ENCODE assay signal across 13 cellular contexts in the genomic region with DNA sequence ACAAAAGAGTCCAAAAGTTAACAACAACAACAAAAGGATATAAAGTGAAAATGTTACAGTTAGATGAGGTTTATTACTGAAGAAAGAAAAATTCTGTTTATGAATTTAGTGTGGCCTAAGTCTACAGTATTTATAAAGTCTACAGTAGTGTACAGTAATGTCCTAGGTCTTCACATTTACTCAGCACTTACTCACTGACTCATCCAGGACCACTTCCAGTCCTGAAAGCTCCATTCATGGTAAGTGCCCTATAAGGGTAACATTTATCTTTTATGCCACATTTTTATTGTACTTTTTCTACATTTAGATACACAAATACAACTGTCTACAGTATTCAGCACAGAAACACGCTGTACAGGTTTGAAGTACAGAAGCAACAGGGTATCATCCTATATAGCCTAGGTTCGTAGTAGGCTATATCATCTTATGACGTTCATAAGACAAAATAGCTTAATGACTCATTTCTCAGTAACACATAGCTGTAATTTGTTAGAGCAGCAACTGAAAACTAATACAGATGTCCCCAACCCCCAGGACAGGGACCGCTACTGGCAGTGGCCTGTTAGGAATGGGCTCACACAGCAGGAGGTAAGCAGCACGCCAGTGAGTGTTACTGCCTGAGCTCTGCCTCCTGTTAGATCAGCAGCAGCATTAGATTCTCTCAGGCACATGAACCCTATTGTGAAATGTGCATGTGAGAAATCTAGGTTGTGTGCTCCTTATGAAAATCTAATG.
DNase-seq lines count a peak whose midpoint lies in the region; ATAC-seq, FAIRE-seq and TF ChIP-seq lines count a peak whose summit lies in the region.
"Had no signal": no experiment of that assay in that cellular context is flagged by ENCODE, and none has a peak within 500 bp of the region (broad histone marks: within the 10 kb centered on the region; RNA-seq: fewer than 3 reads in every experiment).

No MANE protein-coding gene starts in this region.

- FAIRE-seq in endothelial cell of umbilical vein (lab: Jason Lieb, UNC) = no peak
- FAIRE-seq: A549 had no signal

- H4K20me1 ChIP-seq in endothelial cell of umbilical vein (replicated peaks; ENCODE audit: control insufficient read depth, extremely low read depth, insufficient read depth, low read length) = no peaks in the 10 kb centered on the region

- no peak for TF ChIP-seq CTCF in endothelial cell of umbilical vein (IDR thresholded peaks at IDR 0.05; ENCODE audit: extremely low read depth in 1 of 2, insufficient read depth in 1 of 2, low read depth in 1 of 2, low read length in 2 of 2)

- H2AFZ ChIP-seq in endothelial cell of umbilical vein (ENCODE audit: low read depth, low read length) = no peak overlapping the region

- H3K27ac Mint-ChIP-seq in activated CD4-positive, alpha-beta T cell treated with anti-CD3 and anti-CD28 coated beads for 36 hours = no peak overlapping the region

- H3K9me3 ChIP-seq in endothelial cell of umbilical vein (replicated peaks; ENCODE audit: control insufficient read depth, insufficient read depth, low read length) = no peaks in the 10 kb centered on the region
- H3K9me3 ChIP-seq: A549, right lobe of liver, transverse colon had no signal

- no peaks in the 10 kb centered on the region for H3K27me3 ChIP-seq in endothelial cell of umbilical vein (ENCODE audit: control insufficient read depth in 2 of 2, insufficient read depth in 2 of 2, low read length in 2 of 2)
- H3K27me3 ChIP-seq: right lobe of liver, transverse colon had no signal

- H3K9me1 ChIP-seq in endothelial cell of umbilical vein (replicated peaks; ENCODE audit: control insufficient read depth, extremely low read depth, insufficient read depth, low read length) = no peaks in the 10 kb centered on the region

- no peak overlapping the region for H3K4me2 ChIP-seq in endothelial cell of umbilical vein (ENCODE audit: insufficient read depth, low read length)
- H3K4me2 ChIP-seq: A549 had no signal

- H3K4me3 Mint-ChIP-seq in activated CD4-positive, alpha-beta T cell treated with anti-CD3 and anti-CD28 coated beads for 36 hours = no peak overlapping the region

- TF ChIP-seq POLR2A in endothelial cell of umbilical vein (IDR thresholded peaks at IDR 0.05; ENCODE audit: low read depth, low read length) = no peak

- intact Hi-C loops in activated CD4-positive, alpha-beta T cell treated with anti-CD3 and anti-CD28 coated beads for 36 hours (cut with DNase I, micrococcal nuclease) = no loop called here
- intact Hi-C loops in endothelial cell of umbilical vein (cut with micrococcal nuclease) = no loop called here
- intact Hi-C loops in sciatic nerve (cut with DNase I) = no loop called here

- H3K27me3 Mint-ChIP-seq in activated CD4-positive, alpha-beta T cell treated with anti-CD3 and anti-CD28 coated beads for 36 hours = no peaks in the 10 kb centered on the region

- H3K4me1 Mint-ChIP-seq in activated CD4-positive, alpha-beta T cell treated with anti-CD3 and anti-CD28 coated beads for 36 hours = peaks cover 3% of the 10 kb centered on the region

- peaks cover 64% of the 10 kb centered on the region for H3K36me3 Mint-ChIP-seq in activated CD4-positive, alpha-beta T cell treated with anti-CD3 and anti-CD28 coated beads for 36 hours (ENCODE audit: low read depth)

- POLR2A ChIA-PET in activated CD4-positive, alpha-beta T cell treated with anti-CD3 and anti-CD28 coated beads for 36 hours (lab: Charles Lee) = no interaction called here
- POLR2A ChIA-PET in endothelial cell of umbilical vein (lab: Charles Lee) = no interaction called here

- H3K36me3 ChIP-seq in endothelial cell of umbilical vein (ENCODE audit: control insufficient read depth in 2 of 2, extremely low read depth in 1 of 2, insufficient read depth in 2 of 2, low read length in 2 of 2) = no peaks in the 10 kb centered on the region
- H3K36me3 ChIP-seq: right lobe of liver had no signal

- H3K9ac ChIP-seq in endothelial cell of umbilical vein (replicated peaks; ENCODE audit: extremely low read depth, insufficient read depth, low read length) = no peak overlapping the region

- dilution Hi-C loops in endothelial cell of umbilical vein (cut with MboI; ENCODE audit: extremely low pct_ligation_motif_present, low sequenced_read_pairs) = no loop called here

- peaks cover 20% of the 10 kb centered on the region for H3K9me3 Mint-ChIP-seq in activated CD4-positive, alpha-beta T cell treated with anti-CD3 and anti-CD28 coated beads for 36 hours (ENCODE audit: low read depth)

- no TSS peak for BruUV-seq in endothelial cell of umbilical vein (replicated peaks; lab: Mats Ljungman, UMichigan)

- peak; percentile 69 for ATAC-seq in activated CD4-positive, alpha-beta T cell treated with anti-CD3 and anti-CD28 coated beads for 36 hours
- no peak for ATAC-seq in HG02970 (IDR thresholded peaks at IDR 0.05; ENCODE audit: low FRiP score, unreplicated experiment)
- ATAC-seq in sciatic nerve = no peak
- ATAC-seq: A549, right lobe of liver had no signal

- no peak overlapping the region for H3K4me3 ChIP-seq in endothelial cell of umbilical vein (replicated peaks in 1 of 3; ENCODE audit: insufficient read depth in 1 of 3, low read depth in 1 of 3, low read length in 3 of 3)
- no peak overlapping the region for H3K4me3 ChIP-seq in skeletal muscle cell (ENCODE audit: low read depth, low read length)
- H3K4me3 ChIP-seq: A549, right lobe of liver, transverse colon had no signal

- CTCF ChIA-PET in activated CD4-positive, alpha-beta T cell treated with anti-CD3 and anti-CD28 coated beads for 36 hours (lab: Charles Lee) = interaction anchor here (0.6 kb wide), 1 partner anchor 13 kb away, joined by 3 read pairs; no protein-coding TSS in a partner anchor
- CTCF ChIA-PET in endothelial cell of umbilical vein (lab: Charles Lee) = no interaction called here

- peaks cover 19% of the 10 kb centered on the region for H3K79me2 ChIP-seq in endothelial cell of umbilical vein (ENCODE audit: control insufficient read depth, insufficient read depth, low read length)

- no peak overlapping the region for H3K27ac ChIP-seq in endothelial cell of umbilical vein (ENCODE audit: insufficient read depth, low read depth, low read length)
- H3K27ac ChIP-seq: A549, right lobe of liver, transverse colon had no signal

- no peaks in the 10 kb centered on the region for H3K4me1 ChIP-seq in endothelial cell of umbilical vein (ENCODE audit: control insufficient read depth, extremely low read depth, insufficient read depth, low read length)
- H3K4me1 ChIP-seq: A549, right lobe of liver, transverse colon had no signal

- no peak for DNase-seq in activated CD4-positive, alpha-beta T cell treated with anti-CD3 and anti-CD28 coated beads for 36 hours
- no peak for DNase-seq in activated CD4-positive, alpha-beta T cell treated with anti-CD3 and anti-CD28 coated beads for 48 hours
- DNase-seq in NCI-H460 (ENCODE audit: extremely low read depth, low read depth) (peak; percentile 90), endothelial cell of umbilical vein (ENCODE audit: low read depth, low spot score) (no peak), skeletal muscle cell (ENCODE audit: low read depth) (peak; percentile 8), sciatic nerve (ENCODE audit: low spot score) (no peak), activated gamma-delta T cell (lab: John Stamatoyannopoulos, UW) (no peak)
- DNase-seq: amygdala, NCI-H2081, right lobe of liver, transverse colon had no signal

TF ChIP-seq in endothelial cell of umbilical vein, 7 proteins besides CTCF, POLR2A, EP300 and RAD21:
- TF ChIP-seq GATA2 (IDR thresholded peaks at IDR 0.05; ENCODE audit: insufficient read depth, insufficient read length, low read depth, low read length) (no peak), FOS (IDR thresholded peaks at IDR 0.05; ENCODE audit: borderline replicate concordance, insufficient read depth, low read length) (peak; percentile 17), POLR2AphosphoS5 (IDR thresholded peaks at IDR 0.05; ENCODE audit: insufficient read depth, low read depth, low read length) (no peak)

Comparison
In these comparisons a context has a peak if more than half of its experiments do, and no peak if none do; other contexts are left out.
1. DNase-seq: peak in NCI-H460 (single experiment) and skeletal muscle cell (single experiment); none in activated CD4-positive, alpha-beta T cell treated with anti-CD3 and anti-CD28 coated beads for 36 hours (single experiment), activated CD4-positive, alpha-beta T cell treated with anti-CD3 and anti-CD28 coated beads for 48 hours (single experiment), endothelial cell of umbilical vein (single experiment), sciatic nerve (single experiment) and activated gamma-delta T cell (single experiment).